ENCODE assay signal across 8 cellular contexts in the genomic region with DNA sequence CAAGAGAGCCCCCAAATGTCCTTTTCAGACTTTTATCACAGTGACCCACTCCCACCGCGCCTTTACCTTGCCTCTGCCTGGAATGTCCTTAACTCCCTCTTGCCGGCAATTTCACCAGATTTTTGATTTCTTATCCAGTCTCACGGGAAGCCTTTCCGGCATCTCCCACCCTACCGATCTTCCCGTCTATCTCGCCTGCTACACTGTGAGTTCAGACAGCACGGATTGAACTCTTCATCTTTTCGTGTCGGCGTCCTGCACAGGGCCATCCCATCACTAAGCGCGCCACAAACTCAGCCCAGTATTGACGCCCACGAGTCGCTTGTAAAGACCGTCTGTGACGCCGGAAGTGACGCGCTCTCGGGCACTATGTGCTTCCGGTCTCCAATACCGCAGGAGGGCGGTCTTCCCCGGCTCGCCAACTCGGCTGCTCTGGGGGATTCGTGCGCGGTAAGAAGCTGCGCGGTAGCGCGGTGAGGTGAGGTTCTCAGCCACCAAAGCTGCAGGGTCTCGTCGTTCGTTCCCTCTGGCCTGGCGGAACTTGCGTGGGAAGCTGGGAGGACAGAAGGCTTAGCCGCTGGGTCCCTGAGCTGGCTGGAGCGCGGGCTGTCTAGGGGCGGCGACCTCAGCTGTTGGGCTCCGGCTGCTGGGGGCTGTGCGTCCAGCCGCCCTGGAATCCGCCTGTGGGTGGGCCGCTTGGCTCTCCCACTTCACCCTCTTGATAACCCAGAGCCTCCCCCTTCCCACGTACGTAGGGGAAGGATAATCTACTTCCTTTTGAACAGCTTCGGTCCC. TPM values are rescaled to one million over a fixed set of nuclear protein-coding genes. Genes with fewer than 3 reads are reported as not detected.
DNase-seq lines count a peak whose midpoint lies in the region; ATAC-seq and TF ChIP-seq lines count a peak whose summit lies in the region.

TSS of gene ZCCHC9 (plus strand) at position 367 of the 795 bp plus-strand sequence. CDS start 3,171 bp downstream, outside the sequence.

- POLR2A ChIA-PET in BJ (lab: Charles Lee), result interaction anchor here (0.5 to 1.7 kb wide), 2 partner anchors 14 to 18 kb away, joined by 3 to 7 read pairs; no protein-coding TSS in a partner anchor
- POLR2A ChIA-PET in activated CD4-positive, alpha-beta T cell treated with anti-CD3 and anti-CD28 coated beads for 36 hours (lab: Charles Lee), result interaction anchor here (0.6 to 1.1 kb wide), 2 partner anchors 10 to 149 kb away, joined by 4 read pairs; no protein-coding TSS in a partner anchor

- DNase-seq in BJ (ENCODE audit: low read depth) (peak; percentile 52), NCI-H524 (lab: John Stamatoyannopoulos, UW) (peak; percentile 77 to 92), choroid plexus epithelial cell (ENCODE audit: low read depth) (peak; percentile 97), kidney epithelial cell (ENCODE audit: low read depth) (peak; percentile 79)
- peak; percentile 97 for DNase-seq in activated CD4-positive, alpha-beta T cell treated with anti-CD3 and anti-CD28 coated beads for 36 hours
- peak; percentile 88 for DNase-seq in stimulated activated CD4-positive, alpha-beta T cell treated with anti-CD3 and anti-CD28 coated beads, Interleukin-15, amount 100 ng/mL, for 48 hours (ENCODE audit: low read depth in 2 of 2)

- intact Hi-C loops in activated CD4-positive, alpha-beta T cell treated with anti-CD3 and anti-CD28 coated beads for 36 hours (cut with DNase I, micrococcal nuclease), result loop anchor here (1.0 to 10.0 kb wide), 12 partner anchors 104 to 977 kb away; partner anchors contain the start of genes ATG10 (in 2 of the 2), DHFR (in 1 of the 2), MSH3 (in 1 of the 2) and RASGRF2 (in 1 of the 2)

- H3K27me3 ChIP-seq in BJ (ENCODE audit: control insufficient read depth, insufficient read depth, low read length) (no peaks in the 10 kb centered on the region), kidney epithelial cell (ENCODE audit: control insufficient read depth, insufficient read depth, low read length) (no peaks in the 10 kb centered on the region)

- ATAC-seq in HG03439 (IDR thresholded peaks at IDR 0.05; ENCODE audit: unreplicated experiment), result peak; percentile 97
- ATAC-seq in activated CD4-positive, alpha-beta T cell treated with anti-CD3 and anti-CD28 coated beads for 36 hours, result peak; percentile 90

- H3K4me1 Mint-ChIP-seq in activated CD4-positive, alpha-beta T cell treated with anti-CD3 and anti-CD28 coated beads for 36 hours, result peaks cover 57% of the 10 kb centered on the region

- peak within 1 kb of the TSS; percentile 97 for H3K27ac Mint-ChIP-seq in activated CD4-positive, alpha-beta T cell treated with anti-CD3 and anti-CD28 coated beads for 36 hours

- peak; percentile 96 for TF ChIP-seq POLR2A in GM19193 (IDR thresholded peaks at IDR 0.05; ENCODE audit: extremely low read depth, insufficient read depth, insufficient read length)

- CTCF ChIA-PET in BJ (lab: Yijun Ruan, JAX), result interaction anchor here (0.7 to 1.6 kb wide), 3 partner anchors 18 to 958 kb away, joined by 3 to 4 read pairs (median 3); no protein-coding TSS in a partner anchor
- CTCF ChIA-PET in activated CD4-positive, alpha-beta T cell treated with anti-CD3 and anti-CD28 coated beads for 36 hours (lab: Charles Lee), result interaction anchor here (1.0 to 1.6 kb wide), 5 partner anchors 9 to 106 kb away, joined by 3 to 5 read pairs (median 4); no protein-coding TSS in a partner anchor

- H3K4me3 ChIP-seq in BJ (ENCODE audit: low read depth, low read length) (peak within 1 kb of the TSS; percentile 63), choroid plexus epithelial cell (ENCODE audit: low read depth, low read length) (peak within 1 kb of the TSS; percentile 93), kidney epithelial cell (ENCODE audit: low read depth, low read length) (peak within 1 kb of the TSS; percentile 75)

- H3K36me3 ChIP-seq in BJ (ENCODE audit: control insufficient read depth, insufficient read depth, low read length) (peaks cover 1% of the 10 kb centered on the region; the same call in 1 of the 2 replicates), kidney epithelial cell (ENCODE audit: control insufficient read depth, insufficient read depth, low read length) (no peaks in the 10 kb centered on the region)

- H3K4me3 Mint-ChIP-seq in activated CD4-positive, alpha-beta T cell treated with anti-CD3 and anti-CD28 coated beads for 36 hours, result peak within 1 kb of the TSS; percentile 86

- H3K36me3 Mint-ChIP-seq in activated CD4-positive, alpha-beta T cell treated with anti-CD3 and anti-CD28 coated beads for 36 hours (ENCODE audit: low read depth), result peaks cover 17% of the 10 kb centered on the region

- no peaks in the 10 kb centered on the region for H3K27me3 Mint-ChIP-seq in activated CD4-positive, alpha-beta T cell treated with anti-CD3 and anti-CD28 coated beads for 36 hours

- no peaks in the 10 kb centered on the region for H3K9me3 Mint-ChIP-seq in activated CD4-positive, alpha-beta T cell treated with anti-CD3 and anti-CD28 coated beads for 36 hours (ENCODE audit: low read depth)

- TF ChIP-seq CTCF in BJ (IDR thresholded peaks at IDR 0.05; ENCODE audit: insufficient read depth, low read depth, low read length) (peak; percentile 45; the same call in 1 of the 2 replicates), choroid plexus epithelial cell (conservative IDR thresholded peaks at IDR 0.05; ENCODE audit: low read depth, low read length) (peak; percentile 47), kidney epithelial cell (IDR thresholded peaks at IDR 0.05; ENCODE audit: insufficient read depth, low read length, poor library complexity, severe bottlenecking) (peak; percentile 29)

RNA-seq across cellular contexts. Expression of gene ZCCHC9, which starts in this region (rescaled TPM):
- polyA plus RNA-seq in BJ (2011; rRNA removed), result 10.7 and 21.3 TPM in 2 replicates
- 4.4 and 6.0 TPM in 2 replicates for polyA minus RNA-seq in BJ (2011; rRNA and poly(A)+ RNA removed)
- 10 to 100 TPM; 44.3 to 45.5 TPM for total RNA-seq in activated CD4-positive, alpha-beta T cell treated with anti-CD3 and anti-CD28 coated beads for 36 hours
- 16.3 and 18.8 TPM in 2 replicates for total RNA-seq in kidney epithelial cell

Comparison
In these comparisons a context has a peak if more than half of its experiments do, and no peak if none do; other contexts are left out.
1. Peak in every context shown above with its lines: DNase-seq, ATAC-seq and H3K4me3 ChIP-seq.